ENCODE assay signal across 26 cellular contexts in genomic region chr5:78065073-78065472, GRCh38.
"Had no signal": no experiment of that assay in that cellular context is flagged by ENCODE, and none has a peak within 500 bp of the region (broad histone marks: within the 10 kb centered on the region; RNA-seq: fewer than 3 reads in every experiment).

No MANE protein-coding gene starts in this region.

- H3K27ac ChIP-seq: coronary artery, esophagus squamous epithelium, lower lobe of right lung, neural progenitor cell, parathyroid adenoma, right lobe of liver, stomach, thyroid gland had no signal

- H3K9me3 ChIP-seq: thyroid gland had no signal

- H3K27ac Mint-ChIP-seq: immature natural killer cell, memory B cell, mesothelial cell of epicardium, nephron, neural progenitor cell, progenitor cell of endocrine pancreas had no signal

- DNase-seq: dermis blood vessel endothelial cell; effector memory CD4-positive, alpha-beta T cell; esophagus squamous epithelium; hypothalamus; immature natural killer cell; islet precursor cell; left ventricle myocardium superior; lower lobe of right lung; mucosa of descending colon; naive B cell; right lobe of liver; stimulated activated CD4-positive, alpha-beta T cell treated with anti-CD3 and anti-CD28 coated beads, Interleukin-12 subunit alpha, Interleukin-12 subunit beta, amount 100 ng/mL, for 4 hours; stimulated activated CD4-positive, alpha-beta T cell treated with anti-CD3 and anti-CD28 coated beads, Interleukin-1b, Interleukin-23, amount 100 ng/mL, for 48 hours; stimulated activated CD4-positive, alpha-beta T cell treated with anti-CD3 and anti-CD28 coated beads, Interleukin-4, amount 100 ng/mL, for 1 hour; stimulated activated CD8-positive, alpha-beta memory T cell treated with anti-CD3 and anti-CD28 coated beads, Interleukin-4, amount 100 ng/mL, for 48 hours; stimulated activated naive CD4-positive, alpha-beta T cell treated with Interleukin-2 at 50 U/mL for 16 hours; stomach; thyroid gland had no signal

- H3K27me3 Mint-ChIP-seq: memory B cell, naive B cell, progenitor cell of endocrine pancreas had no signal

- H3K27me3 ChIP-seq: esophagus squamous epithelium, neural progenitor cell, right lobe of liver, stomach, thyroid gland had no signal

- H3K4me3 ChIP-seq: coronary artery, esophagus squamous epithelium, lower lobe of right lung, mucosa of descending colon, neural progenitor cell, right lobe of liver, smooth muscle cell, stomach, thyroid gland had no signal

- ATAC-seq: left ventricle myocardium superior, lower lobe of right lung, mucosa of descending colon, right lobe of liver had no signal

- H3K4me1 ChIP-seq: esophagus squamous epithelium, lower lobe of right lung, neural progenitor cell, parathyroid adenoma, right lobe of liver, stomach, thyroid gland had no signal

- H3K36me3 ChIP-seq: lower lobe of right lung, neural progenitor cell, right lobe of liver, thyroid gland had no signal

- H3K4me3 Mint-ChIP-seq: immature natural killer cell, memory B cell, mesothelial cell of epicardium, naive B cell, nephron, neural progenitor cell had no signal

- H3K4me1 Mint-ChIP-seq: nephron, neural progenitor cell had no signal
